10 cellular contexts compared by ENCODE assay signal in the genomic region with DNA sequence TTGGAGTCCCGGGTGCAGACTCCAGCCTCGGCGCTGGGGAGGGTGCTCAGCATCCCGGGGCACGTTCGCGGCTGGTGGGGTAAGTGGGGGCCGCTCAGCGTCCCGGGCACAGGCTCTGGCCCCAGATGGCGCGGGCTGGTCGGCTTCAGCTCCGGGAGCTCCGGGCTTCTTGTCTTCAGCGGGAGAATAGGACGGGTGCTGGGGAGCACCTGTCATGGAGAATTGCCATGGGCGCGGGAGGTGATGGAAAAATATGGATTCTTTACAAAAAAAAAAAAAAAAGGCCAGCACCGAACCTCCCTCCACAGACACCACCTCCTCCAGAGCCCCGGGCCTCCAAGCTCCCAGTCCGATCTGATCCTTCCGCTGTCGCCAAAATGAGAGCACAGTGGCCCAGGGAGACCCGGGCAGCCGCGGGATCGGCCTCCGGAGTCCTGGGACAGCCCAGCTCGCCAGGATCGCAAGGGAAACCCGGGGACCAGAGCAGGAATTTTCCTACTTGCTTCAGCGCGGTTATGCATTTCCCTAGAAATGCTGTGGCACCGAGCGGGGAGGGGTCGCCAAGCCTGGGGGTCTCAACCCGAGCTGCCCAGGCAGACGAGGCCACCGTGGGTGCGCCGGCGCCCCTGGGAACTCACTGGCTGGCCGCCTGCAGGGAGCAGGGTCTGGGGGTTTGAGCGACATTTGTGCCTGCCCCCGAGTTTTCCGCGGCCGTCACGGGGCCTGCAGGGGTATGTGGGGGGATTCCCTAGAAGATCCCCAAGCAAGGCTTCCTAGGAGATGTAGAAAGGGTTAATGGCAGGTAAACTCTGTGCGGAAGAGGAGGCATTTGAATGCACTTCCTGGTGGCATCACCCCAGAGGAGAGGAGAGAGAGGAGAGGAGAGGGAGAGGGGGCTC.
DNase-seq lines count a peak whose midpoint lies in the region; ATAC-seq and TF ChIP-seq lines count a peak whose summit lies in the region.
"Had no signal": no experiment of that assay in that cellular context is flagged by ENCODE, and none has a peak within 500 bp of the region (broad histone marks: within the 10 kb centered on the region; RNA-seq: fewer than 3 reads in every experiment).

No MANE protein-coding gene starts in this region.

- no peak overlapping the region for H3K27ac Mint-ChIP-seq in mesothelial cell of epicardium

- H4K20me1 ChIP-seq in OCI-LY7 (ENCODE audit: insufficient read depth, low read length) = no peaks in the 10 kb centered on the region
- no peaks in the 10 kb centered on the region for H4K20me1 ChIP-seq in PC-3 (ENCODE audit: low read length)

- H3K4me1 ChIP-seq in thymus (ENCODE audit: control insufficient read depth, insufficient read depth, low read length) = peaks cover 4% of the 10 kb centered on the region
- peaks cover 8% of the 10 kb centered on the region for H3K4me1 ChIP-seq in OCI-LY7 (ENCODE audit: insufficient read depth, low read length, poor library complexity, severe bottlenecking)
- H3K4me1 ChIP-seq in PC-3 (ENCODE audit: insufficient read depth, low read length) = no peaks in the 10 kb centered on the region
- no peaks in the 10 kb centered on the region for H3K4me1 ChIP-seq in HAP-1

- H3K27me3 ChIP-seq in thymus (ENCODE audit: control insufficient read depth, insufficient read depth) (peaks cover 68% of the 10 kb centered on the region), PC-3 (ENCODE audit: low read length) (peaks cover 13% of the 10 kb centered on the region; the same call in 1 of the 2 replicates), HAP-1 (ENCODE audit: low read depth) (peaks cover 11% of the 10 kb centered on the region; the same call in 1 of the 2 replicates)

- H3F3A ChIP-seq in PC-3 (ENCODE audit: low read length, unreplicated experiment) = no peaks in the 10 kb centered on the region

- no peak overlapping the region for H3K9ac ChIP-seq in PC-3 (ENCODE audit: low read length)

- 6% methylated on average over 51 of the region's 51 CpGs for WGBS in thymus

- peak overlapping the region; percentile 68 for H3K4me3 Mint-ChIP-seq in mesothelial cell of epicardium

- in situ Hi-C loops in HAP-1 (cut with MboI; ENCODE audit: low sequenced_read_pairs) = no loop called here

- H3K27me3 Mint-ChIP-seq in mesothelial cell of epicardium (ENCODE audit: low read depth) = peaks cover 82% of the 10 kb centered on the region

- no peak overlapping the region; the same call in 1 of the 2 replicates for H3K4me2 ChIP-seq in OCI-LY7 (ENCODE audit: low read length)
- no peak overlapping the region for H3K4me2 ChIP-seq in PC-3 (ENCODE audit: low read length)

- no peaks in the 10 kb centered on the region for H3K9me3 Mint-ChIP-seq in mesothelial cell of epicardium

- no peak for ATAC-seq in PC-3

- BruUV-seq in OCI-LY7 (replicated peaks; lab: Mats Ljungman, UMichigan) (no TSS peak), PC-3 (replicated peaks; lab: Mats Ljungman, UMichigan) (no TSS peak)

- TF ChIP-seq CTCF in mesothelial cell of epicardium (IDR thresholded peaks at IDR 0.05; ENCODE audit: unreplicated experiment) (no peak), OCI-LY7 (conservative IDR thresholded peaks at IDR 0.05; ENCODE audit: low read length) (no peak), PC-3 (conservative IDR thresholded peaks at IDR 0.05; ENCODE audit: low read depth, low read length) (no peak)

- H3K4me1 Mint-ChIP-seq in mesothelial cell of epicardium = peaks cover 13% of the 10 kb centered on the region

- no peaks in the 10 kb centered on the region for H3K36me3 Mint-ChIP-seq in mesothelial cell of epicardium

- intact Hi-C loops in OCI-LY7 (cut with micrococcal nuclease; ENCODE audit: unreplicated experiment) = loop anchor here (5.0 to 10.0 kb wide), 4 partner anchors 493 to 1278 kb away; no protein-coding TSS in a partner anchor
- intact Hi-C loops in PC-3 (cut with micrococcal nuclease) = no loop called here

- CTCF ChIA-PET in OCI-LY7 (lab: Charles Lee; ENCODE audit: unreplicated experiment) (interaction anchor here (0.6 kb wide), 1 partner anchor 416 kb away, joined by 3 read pairs; no protein-coding TSS in a partner anchor), PC-3 (lab: Charles Lee) (no interaction called here)

- H2AFZ ChIP-seq in OCI-LY7 (ENCODE audit: low read length) (no peak overlapping the region), PC-3 (ENCODE audit: low read length) (no peak overlapping the region)

- H3K9me3 ChIP-seq in thymus (ENCODE audit: control insufficient read depth) (no peaks in the 10 kb centered on the region), OCI-LY7 (ENCODE audit: low read length) (no peaks in the 10 kb centered on the region), PC-3 (ENCODE audit: low read length) (no peaks in the 10 kb centered on the region), HAP-1 (no peaks in the 10 kb centered on the region)

- POLR2A ChIA-PET in OCI-LY7 (lab: Charles Lee) = no interaction called here
- POLR2A ChIA-PET in PC-3 (lab: Charles Lee; ENCODE audit: unreplicated experiment) = no interaction called here

- H3K4me3 ChIP-seq in thymus (ENCODE audit: low read length) (peak overlapping the region; percentile 53), OCI-LY7 (ENCODE audit: low read depth, low read length, poor library complexity, severe bottlenecking) (no peak overlapping the region), PC-3 (ENCODE audit: low read length) (no peak overlapping the region), HAP-1 (no peak overlapping the region)

- H3K27ac ChIP-seq in thymus (ENCODE audit: low read depth) (no peak overlapping the region), OCI-LY7 (ENCODE audit: low read depth, low read length, poor library complexity, severe bottlenecking) (no peak overlapping the region), PC-3 (ENCODE audit: low read length) (no peak overlapping the region)

- H3K79me2 ChIP-seq in OCI-LY7 (ENCODE audit: insufficient read depth, low read depth, low read length) (no peaks in the 10 kb centered on the region), PC-3 (ENCODE audit: low read length) (no peaks in the 10 kb centered on the region)

- DNase-seq in NCI-H748 (lab: John Stamatoyannopoulos, UW; ENCODE audit: unreplicated experiment) (peak; percentile 43), NCI-H748 treated with DMSO at 0.1 percent for 48 hours (lab: John Stamatoyannopoulos, UW) (no peak), cerebellum (ENCODE audit: low spot score) (peak; percentile 71), mesothelial cell of epicardium (ENCODE audit: low spot score in 2 of 2, unreplicated experiment in 2 of 2) (no peak), OCI-LY7 (ENCODE audit: low spot score) (no peak), PC-3 (no peak), HAP-1 (ENCODE audit: low spot score in 2 of 2) (no peak)
- DNase-seq: activated naive CD4-positive, alpha-beta T cell treated with anti-CD3 and anti-CD28 coated beads, Interleukin-2, amount 50 U/mL, for 16 hours; NCI-H187 had no signal

- no peaks in the 10 kb centered on the region for H3K9me2 ChIP-seq in OCI-LY7 (ENCODE audit: insufficient read depth, low read length)
- H3K9me2 ChIP-seq in PC-3 (replicated peaks; ENCODE audit: low read length) = no peaks in the 10 kb centered on the region

- H3K36me3 ChIP-seq in thymus (ENCODE audit: control insufficient read depth, insufficient read depth) (no peaks in the 10 kb centered on the region), OCI-LY7 (ENCODE audit: insufficient read depth, low read length) (no peaks in the 10 kb centered on the region), PC-3 (ENCODE audit: low read depth, low read length) (no peaks in the 10 kb centered on the region), HAP-1 (replicated peaks) (no peaks in the 10 kb centered on the region)

Comparison
In these comparisons a context has a peak if more than half of its experiments do, and no peak if none do; other contexts are left out.
1. DNase-seq: peak in NCI-H748 (single experiment) and cerebellum (single experiment); none in NCI-H748 treated with DMSO at 0.1 percent for 48 hours (single experiment), mesothelial cell of epicardium (0 of 2), OCI-LY7 (single experiment), PC-3 (single experiment) and HAP-1 (0 of 2).